1 cellular context compared by ENCODE assay signal in the genomic region with DNA sequence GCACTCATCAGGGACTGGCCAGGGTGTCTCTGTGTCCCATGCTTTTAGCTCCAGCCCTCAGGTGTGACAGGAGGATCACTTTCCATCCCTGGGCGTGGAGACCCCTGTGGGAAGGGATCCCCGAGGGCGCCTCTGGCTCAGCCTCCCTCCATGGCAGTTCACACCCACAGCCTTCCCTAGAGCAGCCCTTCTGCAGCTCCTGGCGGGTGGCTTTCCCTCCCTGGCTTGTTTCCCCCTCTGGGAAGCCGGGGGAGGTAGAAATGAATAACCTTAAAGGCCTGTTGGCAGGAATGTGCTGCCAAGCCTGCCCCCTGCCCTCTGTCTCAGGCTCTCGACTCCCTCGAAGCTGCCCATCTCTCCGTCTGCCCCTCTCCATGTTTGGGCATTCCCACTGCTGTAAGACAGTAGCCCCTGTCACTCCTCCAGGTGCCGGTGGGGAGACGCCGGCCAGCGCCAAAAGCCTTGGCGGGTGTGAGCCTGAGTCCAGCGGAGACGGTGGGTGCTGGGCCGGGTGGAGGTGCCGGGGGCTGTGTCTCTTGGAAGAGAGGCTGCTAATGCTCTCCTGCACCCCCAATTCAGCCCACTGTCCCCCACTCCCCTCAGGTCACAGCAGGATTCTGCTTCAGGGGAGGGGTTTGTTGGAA.
TF ChIP-seq lines count a peak whose summit lies in the region.

No MANE protein-coding gene starts in this region.

TF ChIP-seq in K562, 482 proteins besides CTCF, POLR2A, EP300 and RAD21:
- TF ChIP-seq BRCA1 (IDR thresholded peaks at IDR 0.05) (no peak), BRCA1 (CRISPR knock-in tag; IDR thresholded peaks at IDR 0.05) (no peak), TEAD1 (CRISPR knock-in tag; IDR thresholded peaks at IDR 0.05) (no peak), LCOR (CRISPR knock-in tag; IDR thresholded peaks at IDR 0.05) (no peak), SMAD3 (CRISPR knock-in tag; conservative IDR thresholded peaks at IDR 0.05) (no peak)
- TF ChIP-seq, protein P1, sequence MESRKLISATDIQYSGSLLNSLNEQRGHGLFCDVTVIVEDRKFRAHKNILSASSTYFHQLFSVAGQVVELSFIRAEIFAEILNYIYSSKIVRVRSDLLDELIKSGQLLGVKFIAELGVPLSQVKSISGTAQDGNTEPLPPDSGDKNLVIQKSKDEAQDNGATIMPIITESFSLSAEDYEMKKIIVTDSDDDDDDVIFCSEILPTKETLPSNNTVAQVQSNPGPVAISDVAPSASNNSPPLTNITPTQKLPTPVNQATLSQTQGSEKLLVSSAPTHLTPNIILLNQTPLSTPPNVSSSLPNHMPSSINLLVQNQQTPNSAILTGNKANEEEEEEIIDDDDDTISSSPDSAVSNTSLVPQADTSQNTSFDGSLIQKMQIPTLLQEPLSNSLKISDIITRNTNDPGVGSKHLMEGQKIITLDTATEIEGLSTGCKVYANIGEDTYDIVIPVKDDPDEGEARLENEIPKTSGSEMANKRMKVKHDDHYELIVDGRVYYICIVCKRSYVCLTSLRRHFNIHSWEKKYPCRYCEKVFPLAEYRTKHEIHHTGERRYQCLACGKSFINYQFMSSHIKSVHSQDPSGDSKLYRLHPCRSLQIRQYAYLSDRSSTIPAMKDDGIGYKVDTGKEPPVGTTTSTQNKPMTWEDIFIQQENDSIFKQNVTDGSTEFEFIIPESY (CRISPR knock-in tag; IDR thresholded peaks at IDR 0.05), result peak; percentile 54
TF ChIP-seq in K562: peak in this region for 1.
